Comparison of ENCODE assay signal across 8 cellular contexts in genomic region chrX:15854712-15855561, GRCh38. TPM values are rescaled to one million over a fixed set of nuclear protein-coding genes. Genes with fewer than 3 reads are reported as not detected.
DNase-seq lines count a peak whose midpoint lies in the region; ATAC-seq and TF ChIP-seq lines count a peak whose summit lies in the region.

Gene AP1S2, minus strand, starts transcription at chrX:15854813. Its CDS starts 2,289 bp downstream, at chrX:15852524.

- H3K27me3 ChIP-seq in aorta (ENCODE audit: control insufficient read depth in 1 of 2, insufficient read depth in 2 of 2, low read length in 1 of 2) = no peaks in the 10 kb centered on the region

- DNase-seq in NCI-H2081 (lab: John Stamatoyannopoulos, UW) = peak; percentile 95 to 96
- DNase-seq in T-helper 9 cell = peak; percentile 98
- peak; percentile 80 for DNase-seq in astrocyte of the cerebellum (ENCODE audit: low read depth)
- DNase-seq in hepatic stellate cell (ENCODE audit: low spot score) = peak; percentile 91
- peak; percentile 80 for DNase-seq in renal cortical epithelial cell (ENCODE audit: low read depth)
- peak; percentile 98 for DNase-seq in aorta

- intact Hi-C loops in aorta (cut with DNase I) = loop anchor here (2.0 to 10.0 kb wide), 3 partner anchors 63 to 180 kb away; partner anchors contain the start of gene ZRSR2 (in 1 of the 2)

- H3K4me3 ChIP-seq in astrocyte of the cerebellum (ENCODE audit: low read depth, low read length) (peak within 1 kb of the TSS; percentile 69), aorta (ENCODE audit: low read length in 2 of 2) (peak within 1 kb of the TSS; percentile 62 to 98)

- H3K27ac ChIP-seq in aorta (ENCODE audit: low read depth in 1 of 2, low read length in 2 of 2) = peak within 1 kb of the TSS; percentile 7 to 96

- 0% methylated on average over 74 to 85 of the region's 85 CpGs for WGBS in aorta, 2 donors

- H3K4me1 ChIP-seq in aorta (ENCODE audit: control insufficient read depth in 1 of 2, insufficient read depth in 2 of 2, low read length in 2 of 2) = no peaks in the 10 kb centered on the region

- ATAC-seq in GM18517 (IDR thresholded peaks at IDR 0.05; ENCODE audit: unreplicated experiment) = peak; percentile 93
- ATAC-seq in HG03039 (IDR thresholded peaks at IDR 0.05; ENCODE audit: unreplicated experiment) = peak; percentile 92
- ATAC-seq in aorta (ENCODE audit: low FRiP score) = peak; percentile 97

- in situ Hi-C loops in astrocyte of the cerebellum (cut with HindIII; ENCODE audit: low sequenced_read_pairs) = no loop called here

- no peaks in the 10 kb centered on the region for H3K36me3 ChIP-seq in aorta (ENCODE audit: control insufficient read depth in 1 of 2, insufficient read depth in 2 of 2, low read length in 1 of 2)

- no peak for TF ChIP-seq CTCF in astrocyte of the cerebellum (IDR thresholded peaks at IDR 0.05; ENCODE audit: low read depth, low read length, missing control alignments)

- H3K9me3 ChIP-seq in aorta (ENCODE audit: control insufficient read depth, low read length) = no peaks in the 10 kb centered on the region

RNA-seq across cellular contexts. Expression of gene AP1S2, which starts in this region (rescaled TPM):
- total RNA-seq in renal cortical epithelial cell (65.3 and 78.3 TPM in 2 replicates), aorta (10 to 100 TPM; 49.1 to 55.9 TPM)
- 10 to 100 TPM; 31.6 to 60.0 TPM for polyA plus RNA-seq in aorta

Comparison
In these comparisons a context has a peak if more than half of its experiments do, and no peak if none do; other contexts are left out.
1. Peak in every context shown above with its lines: DNase-seq, ATAC-seq, H3K4me3 ChIP-seq and H3K27ac ChIP-seq.